In genomic region chr12:133130038-133130807, GRCh38 we compare ENCODE assay signal across 1 cellular context.
TF ChIP-seq lines count a peak whose summit lies in the region.

Gene ZNF10 (plus strand): TSS chr12:133130627. CDS start chr12:133144493, 13,866 bp downstream.
Gene ZNF891 (minus strand): TSS chr12:133130274. CDS start chr12:133121918, 8,356 bp downstream.

TF ChIP-seq in HepG2, 621 proteins besides CTCF, POLR2A, EP300 and RAD21 (continues in another document):
- TF ChIP-seq ETV6 (CRISPR knock-in tag; conservative IDR thresholded peaks at IDR 0.05) (no peak), PREB (CRISPR knock-in tag; IDR thresholded peaks at IDR 0.05) (no peak), ZNF354B (CRISPR knock-in tag; IDR thresholded peaks at IDR 0.05) (no peak), THRA (CRISPR knock-in tag; IDR thresholded peaks at IDR 0.05; ENCODE audit: borderline replicate concordance) (peak; percentile 52; the same call in 1 of the 2 replicates), POLR2AphosphoS5 (IDR thresholded peaks at IDR 0.05; ENCODE audit: low read depth, low read length) (peak; percentile 92), ZNF780A (CRISPR knock-in tag; IDR thresholded peaks at IDR 0.05) (no peak), LCORL (IDR thresholded peaks at IDR 0.05) (no peak), LCORL (CRISPR knock-in tag; IDR thresholded peaks at IDR 0.05) (0 out of 2 replicates have a peak, but pooled peaks have one; percentile 15), SMARCE1 (IDR thresholded peaks at IDR 0.05; ENCODE audit: borderline replicate concordance) (no peak), ZMAT3 (CRISPR knock-in tag; conservative IDR thresholded peaks at IDR 0.05) (peak; percentile 93; the same call in 1 of the 2 replicates), DR1 (CRISPR knock-in tag; IDR thresholded peaks at IDR 0.05) (peak; percentile 92), THAP7 (CRISPR knock-in tag; IDR thresholded peaks at IDR 0.05) (peak; percentile 87; the same call in 1 of the 2 replicates), ESRRA (CRISPR knock-in tag; IDR thresholded peaks at IDR 0.05; ENCODE audit: low read depth) (no peak), NFAT5 (CRISPR knock-in tag; IDR thresholded peaks at IDR 0.05) (peak; percentile 78; the same call in 1 of the 2 replicates), CBX5 (CRISPR knock-in tag; IDR thresholded peaks at IDR 0.05; ENCODE audit: borderline replicate concordance) (peak; percentile 77; the same call in 1 of the 2 replicates), ZNF430 (CRISPR knock-in tag; IDR thresholded peaks at IDR 0.05) (peak; percentile 96; the same call in 1 of the 2 replicates), GTF2F1 (IDR thresholded peaks at IDR 0.05; ENCODE audit: low read length) (0 out of 2 replicates have a peak, but pooled peaks have one; percentile 42), ZNF234 (CRISPR knock-in tag; conservative IDR thresholded peaks at IDR 0.05) (peak; percentile 92), SMAD3 (CRISPR knock-in tag; IDR thresholded peaks at IDR 0.05) (peak; percentile 58; the same call in 1 of the 2 replicates), ZNF280B (CRISPR knock-in tag; IDR thresholded peaks at IDR 0.05; ENCODE audit: borderline replicate concordance) (peak; percentile 80; the same call in 1 of the 2 replicates), ZNF407 (CRISPR knock-in tag; IDR thresholded peaks at IDR 0.05; ENCODE audit: not compliant biosample characterization) (peak; percentile 89)
- TF ChIP-seq, protein P1, sequence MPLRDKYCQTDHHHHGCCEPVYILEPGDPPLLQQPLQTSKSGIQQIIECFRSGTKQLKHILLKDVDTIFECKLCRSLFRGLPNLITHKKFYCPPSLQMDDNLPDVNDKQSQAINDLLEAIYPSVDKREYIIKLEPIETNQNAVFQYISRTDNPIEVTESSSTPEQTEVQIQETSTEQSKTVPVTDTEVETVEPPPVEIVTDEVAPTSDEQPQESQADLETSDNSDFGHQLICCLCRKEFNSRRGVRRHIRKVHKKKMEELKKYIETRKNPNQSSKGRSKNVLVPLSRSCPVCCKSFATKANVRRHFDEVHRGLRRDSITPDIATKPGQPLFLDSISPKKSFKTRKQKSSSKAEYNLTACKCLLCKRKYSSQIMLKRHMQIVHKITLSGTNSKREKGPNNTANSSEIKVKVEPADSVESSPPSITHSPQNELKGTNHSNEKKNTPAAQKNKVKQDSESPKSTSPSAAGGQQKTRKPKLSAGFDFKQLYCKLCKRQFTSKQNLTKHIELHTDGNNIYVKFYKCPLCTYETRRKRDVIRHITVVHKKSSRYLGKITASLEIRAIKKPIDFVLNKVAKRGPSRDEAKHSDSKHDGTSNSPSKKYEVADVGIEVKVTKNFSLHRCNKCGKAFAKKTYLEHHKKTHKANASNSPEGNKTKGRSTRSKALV (CRISPR knock-in tag; IDR thresholded peaks at IDR 0.05): peak; percentile 85; the same call in 1 of the 2 replicates
- TF ChIP-seq, protein P2, sequence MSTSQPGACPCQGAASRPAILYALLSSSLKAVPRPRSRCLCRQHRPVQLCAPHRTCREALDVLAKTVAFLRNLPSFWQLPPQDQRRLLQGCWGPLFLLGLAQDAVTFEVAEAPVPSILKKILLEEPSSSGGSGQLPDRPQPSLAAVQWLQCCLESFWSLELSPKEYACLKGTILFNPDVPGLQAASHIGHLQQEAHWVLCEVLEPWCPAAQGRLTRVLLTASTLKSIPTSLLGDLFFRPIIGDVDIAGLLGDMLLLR (CRISPR knock-in tag; IDR thresholded peaks at IDR 0.05): peak; percentile 70; the same call in 1 of the 2 replicates
- TF ChIP-seq, protein P3, sequence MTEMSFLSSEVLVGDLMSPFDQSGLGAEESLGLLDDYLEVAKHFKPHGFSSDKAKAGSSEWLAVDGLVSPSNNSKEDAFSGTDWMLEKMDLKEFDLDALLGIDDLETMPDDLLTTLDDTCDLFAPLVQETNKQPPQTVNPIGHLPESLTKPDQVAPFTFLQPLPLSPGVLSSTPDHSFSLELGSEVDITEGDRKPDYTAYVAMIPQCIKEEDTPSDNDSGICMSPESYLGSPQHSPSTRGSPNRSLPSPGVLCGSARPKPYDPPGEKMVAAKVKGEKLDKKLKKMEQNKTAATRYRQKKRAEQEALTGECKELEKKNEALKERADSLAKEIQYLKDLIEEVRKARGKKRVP (CRISPR knock-in tag; IDR thresholded peaks at IDR 0.05): peak in 1 of 2 experiments; percentile 46; a peak in 1 of 4 replicates
- TF ChIP-seq, protein P4, sequence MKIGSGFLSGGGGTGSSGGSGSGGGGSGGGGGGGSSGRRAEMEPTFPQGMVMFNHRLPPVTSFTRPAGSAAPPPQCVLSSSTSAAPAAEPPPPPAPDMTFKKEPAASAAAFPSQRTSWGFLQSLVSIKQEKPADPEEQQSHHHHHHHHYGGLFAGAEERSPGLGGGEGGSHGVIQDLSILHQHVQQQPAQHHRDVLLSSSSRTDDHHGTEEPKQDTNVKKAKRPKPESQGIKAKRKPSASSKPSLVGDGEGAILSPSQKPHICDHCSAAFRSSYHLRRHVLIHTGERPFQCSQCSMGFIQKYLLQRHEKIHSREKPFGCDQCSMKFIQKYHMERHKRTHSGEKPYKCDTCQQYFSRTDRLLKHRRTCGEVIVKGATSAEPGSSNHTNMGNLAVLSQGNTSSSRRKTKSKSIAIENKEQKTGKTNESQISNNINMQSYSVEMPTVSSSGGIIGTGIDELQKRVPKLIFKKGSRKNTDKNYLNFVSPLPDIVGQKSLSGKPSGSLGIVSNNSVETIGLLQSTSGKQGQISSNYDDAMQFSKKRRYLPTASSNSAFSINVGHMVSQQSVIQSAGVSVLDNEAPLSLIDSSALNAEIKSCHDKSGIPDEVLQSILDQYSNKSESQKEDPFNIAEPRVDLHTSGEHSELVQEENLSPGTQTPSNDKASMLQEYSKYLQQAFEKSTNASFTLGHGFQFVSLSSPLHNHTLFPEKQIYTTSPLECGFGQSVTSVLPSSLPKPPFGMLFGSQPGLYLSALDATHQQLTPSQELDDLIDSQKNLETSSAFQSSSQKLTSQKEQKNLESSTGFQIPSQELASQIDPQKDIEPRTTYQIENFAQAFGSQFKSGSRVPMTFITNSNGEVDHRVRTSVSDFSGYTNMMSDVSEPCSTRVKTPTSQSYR (CRISPR knock-in tag; IDR thresholded peaks at IDR 0.05; ENCODE audit: borderline replicate concordance): peak; percentile 50; the same call in 1 of the 2 replicates
